27 cellular contexts compared by ENCODE assay signal in genomic region chr5:31859096-31859495, GRCh38.
"Had no signal": no experiment of that assay in that cellular context is flagged by ENCODE, and none has a peak within 500 bp of the region (broad histone marks: within the 10 kb centered on the region; RNA-seq: fewer than 3 reads in every experiment).

No MANE protein-coding gene starts in this region.

- FAIRE-seq: colon, islet of Langerhans, keratinocyte had no signal

- H3K4me3 ChIP-seq: coronary artery, dorsolateral prefrontal cortex, esophagus squamous epithelium, gastrocnemius medialis, heart right ventricle, left lung, lower lobe of right lung, mucosa of descending colon had no signal

- H3K27ac Mint-ChIP-seq: mesothelial cell of epicardium had no signal

- H3K4me3 Mint-ChIP-seq: mesothelial cell of epicardium, naive B cell had no signal

- H3K27ac ChIP-seq: coronary artery, dorsolateral prefrontal cortex, epithelial cell of prostate, esophagus squamous epithelium, gastrocnemius medialis, heart right ventricle, left lung, lower lobe of right lung had no signal

- H3K36me3 ChIP-seq: gastrocnemius medialis, left lung, lower lobe of right lung had no signal

- ATAC-seq: esophagus mucosa, gastrocnemius medialis, heart right ventricle, left cardiac atrium, left lung, left ventricle myocardium superior, lower lobe of right lung, mucosa of descending colon had no signal

- DNase-seq: dermis blood vessel endothelial cell; dorsolateral prefrontal cortex; effector CD4-positive, alpha-beta T cell; effector memory CD4-positive, alpha-beta T cell; erythroblast; esophagus squamous epithelium; foreskin fibroblast; foreskin melanocyte; gastrocnemius medialis; glutamatergic neuron; head of caudate nucleus; heart right ventricle; hippocampal formation; left cardiac atrium; left lung; left ventricle myocardium superior; lower lobe of right lung; mesenchymal stem cell; mucosa of descending colon; naive B cell had no signal
